1 cellular context compared by ENCODE assay signal in genomic region chr16:4733211-4733742, GRCh38.
A peak's percentile ranks its signal among the peaks of the same experiment; 100 is the strongest.
TF ChIP-seq lines count a peak whose summit lies in the region.

No MANE protein-coding gene starts in this region.

TF ChIP-seq in GM12878, 131 proteins besides CTCF, POLR2A, EP300 and RAD21:
- TF ChIP-seq E2F4 (IDR thresholded peaks at IDR 0.05; ENCODE audit: low read depth, low read length) (no peak), NFYA (IDR thresholded peaks at IDR 0.05; ENCODE audit: borderline replicate concordance, low read depth, low read length) (no peak), MEF2B (IDR thresholded peaks at IDR 0.05; ENCODE audit: partially characterized antibody, poor library complexity, severe bottlenecking) (no peak), CHD4 (IDR thresholded peaks at IDR 0.05) (no peak), MXI1 (IDR thresholded peaks at IDR 0.05; ENCODE audit: low read depth, low read length) (no peak), WRNIP1 (IDR thresholded peaks at IDR 0.05; ENCODE audit: borderline replicate concordance, low read depth, low read length) (no peak), JUND (IDR thresholded peaks at IDR 0.05; ENCODE audit: low read depth, low read length) (no peak)
- TF ChIP-seq, protein P1, sequence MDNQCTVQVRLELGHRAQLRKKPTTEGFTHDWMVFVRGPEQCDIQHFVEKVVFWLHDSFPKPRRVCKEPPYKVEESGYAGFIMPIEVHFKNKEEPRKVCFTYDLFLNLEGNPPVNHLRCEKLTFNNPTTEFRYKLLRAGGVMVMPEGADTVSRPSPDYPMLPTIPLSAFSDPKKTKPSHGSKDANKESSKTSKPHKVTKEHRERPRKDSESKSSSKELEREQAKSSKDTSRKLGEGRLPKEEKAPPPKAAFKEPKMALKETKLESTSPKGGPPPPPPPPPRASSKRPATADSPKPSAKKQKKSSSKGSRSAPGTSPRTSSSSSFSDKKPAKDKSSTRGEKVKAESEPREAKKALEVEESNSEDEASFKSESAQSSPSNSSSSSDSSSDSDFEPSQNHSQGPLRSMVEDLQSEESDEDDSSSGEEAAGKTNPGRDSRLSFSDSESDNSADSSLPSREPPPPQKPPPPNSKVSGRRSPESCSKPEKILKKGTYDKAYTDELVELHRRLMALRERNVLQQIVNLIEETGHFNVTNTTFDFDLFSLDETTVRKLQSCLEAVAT (IDR thresholded peaks at IDR 0.05), result peak; percentile 90
